In the genomic region with DNA sequence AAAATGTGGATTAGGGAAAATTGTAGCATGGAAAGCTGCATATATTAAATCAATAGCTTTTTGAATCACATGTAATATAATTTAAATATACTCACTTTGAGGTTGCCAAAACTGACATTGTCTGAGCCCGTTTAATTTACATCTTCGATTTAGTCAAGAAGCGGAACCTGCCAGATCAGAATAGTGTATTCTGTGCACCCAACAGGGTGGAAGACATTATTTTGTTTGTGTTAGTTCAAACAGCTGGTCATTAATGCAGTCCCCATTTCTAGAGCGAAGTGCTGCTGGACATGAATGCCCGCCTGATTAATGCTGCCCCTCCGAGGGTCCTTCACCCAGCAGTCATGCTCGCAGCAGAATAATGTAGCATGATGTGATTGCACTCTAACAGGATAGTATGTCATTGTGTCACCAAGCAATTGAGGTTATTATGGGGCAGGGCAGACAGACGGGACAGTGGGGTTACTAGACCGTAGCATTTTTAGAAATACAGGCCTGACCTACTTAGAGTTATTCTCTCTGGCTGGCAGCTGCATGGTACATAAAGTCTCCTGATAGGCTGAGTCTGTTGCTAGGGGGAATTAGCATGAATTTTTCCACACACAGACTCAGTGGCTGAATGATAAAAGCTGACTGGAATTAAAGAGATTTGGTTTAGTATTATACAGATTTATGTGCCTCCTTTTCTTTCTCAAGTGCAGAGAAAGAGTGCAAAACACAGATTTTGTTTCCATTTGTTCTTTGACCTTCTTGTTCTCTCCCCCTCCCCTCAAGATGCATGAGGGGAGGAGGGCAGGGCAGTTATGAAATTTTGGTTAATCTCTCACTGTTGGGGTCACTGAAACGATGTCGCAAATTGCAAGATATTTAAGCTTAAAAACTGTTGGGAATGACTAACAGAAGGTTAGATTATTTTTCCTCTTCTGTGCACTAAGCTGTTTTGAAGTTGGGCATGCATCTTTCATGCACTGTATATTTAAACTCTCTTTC, we compare ENCODE assay signal across 8 cellular contexts.
DNase-seq lines count a peak whose midpoint lies in the region; ATAC-seq and TF ChIP-seq lines count a peak whose summit lies in the region.
"Had no signal": no experiment of that assay in that cellular context is flagged by ENCODE, and none has a peak within 500 bp of the region (broad histone marks: within the 10 kb centered on the region; RNA-seq: fewer than 3 reads in every experiment).

No MANE protein-coding gene starts in this region.

- peak overlapping the region; percentile 93 for H3K27ac ChIP-seq in SJCRH30
- no peak overlapping the region for H3K27ac ChIP-seq in right cardiac atrium (ENCODE audit: low read length)
- peak overlapping the region; percentile 54 for H3K27ac ChIP-seq in substantia nigra (ENCODE audit: low read depth, low read length, poor library complexity, severe bottlenecking)
- H3K27ac ChIP-seq in coronary artery = peak overlapping the region in 1 of 2 donors; percentile 8

- H3K9me2 ChIP-seq in Loucy (replicated peaks; ENCODE audit: low read depth, low read length) = no peaks in the 10 kb centered on the region

- peaks cover 36% of the 10 kb centered on the region for H4K20me1 ChIP-seq in Loucy (ENCODE audit: insufficient read depth, low read length, poor library complexity, severe bottlenecking)

- peak overlapping the region; percentile 94 for H3K4me2 ChIP-seq in Loucy (ENCODE audit: low read depth, low read length, poor library complexity, severe bottlenecking)

- H3F3A ChIP-seq in Loucy (ENCODE audit: low read depth) = peaks cover 8% of the 10 kb centered on the region; the same call in 1 of the 2 replicates

- DNase-seq in SJCRH30 = peak; percentile 57 to 78
- peak in 1 of 3 donors; percentile 18 for DNase-seq in right cardiac atrium
- peak in 28 of 49 donors; percentile 1 to 47 (median 13) for DNase-seq in substantia nigra (lab: John Stamatoyannopoulos, UW)
- no peak for DNase-seq in coronary artery (ENCODE audit: low spot score)
- DNase-seq: activated CD4-positive, alpha-beta memory T cell treated with anti-CD3 and anti-CD28 coated beads, Interleukin-2, amount 10 ng/mL, durations not matched to agents 7 days and 5 days had no signal

- H3K27me3 ChIP-seq in Loucy (ENCODE audit: insufficient read depth, low read length, poor library complexity, severe bottlenecking) (no peaks in the 10 kb centered on the region), SJCRH30 (no peaks in the 10 kb centered on the region), right cardiac atrium (ENCODE audit: control insufficient read depth, insufficient read depth) (no peaks in the 10 kb centered on the region)

- H3K79me2 ChIP-seq in Loucy (ENCODE audit: insufficient read depth, low read length) = peaks cover 93% of the 10 kb centered on the region

- H3K4me1 ChIP-seq in Loucy (ENCODE audit: insufficient read depth, low read length, poor library complexity, severe bottlenecking) (peaks cover 75% of the 10 kb centered on the region), SJCRH30 (peaks cover 2% of the 10 kb centered on the region; the same call in 1 of the 2 replicates), right cardiac atrium (ENCODE audit: control insufficient read depth, insufficient read depth, low read length) (peaks cover 11% of the 10 kb centered on the region)

- H3K9me3 ChIP-seq in Loucy (ENCODE audit: insufficient read depth, low read depth, low read length) (no peaks in the 10 kb centered on the region), SJCRH30 (replicated peaks) (no peaks in the 10 kb centered on the region), right cardiac atrium (ENCODE audit: control insufficient read depth, low read length) (no peaks in the 10 kb centered on the region)

- intact Hi-C loops in right cardiac atrium (cut with DNase I) = loop anchor here in 2 of 4 donors (10.0 kb wide), 1 partner anchor 555 kb away; a partner anchor contains a TSS

- no peaks in the 10 kb centered on the region for H3K36me3 ChIP-seq in Loucy (ENCODE audit: insufficient read depth, low read length)
- no peaks in the 10 kb centered on the region for H3K36me3 ChIP-seq in SJCRH30

- no peak overlapping the region for H2AFZ ChIP-seq in Loucy (ENCODE audit: low read length)

- peak; percentile 69 to 83 for ATAC-seq in right cardiac atrium
- ATAC-seq in HG02938 (IDR thresholded peaks at IDR 0.05; ENCODE audit: unreplicated experiment) = no peak
- no peak for ATAC-seq in HG03378 (IDR thresholded peaks at IDR 0.05; ENCODE audit: unreplicated experiment)

- TF ChIP-seq CTCF in Loucy (conservative IDR thresholded peaks at IDR 0.05; ENCODE audit: low read length) (no peak), coronary artery (IDR thresholded peaks at IDR 0.05) (no peak)

- H3K4me3 ChIP-seq in Loucy (ENCODE audit: low read length, poor library complexity, severe bottlenecking) (peak overlapping the region; percentile 91), SJCRH30 (peak overlapping the region; percentile 73), right cardiac atrium (ENCODE audit: low read length) (no peak overlapping the region), coronary artery (no peak overlapping the region)

- WGBS in right cardiac atrium = 63% methylated on average over 11 of the region's 11 CpGs

- H3K9ac ChIP-seq in Loucy (ENCODE audit: low read depth, low read length, poor library complexity, severe bottlenecking) = peak overlapping the region; percentile 99

Comparison
In these comparisons a context has a peak if more than half of its experiments do, and no peak if none do; other contexts are left out.
1. H3K4me3 ChIP-seq: peak in Loucy (single experiment) and SJCRH30 (single experiment); none in right cardiac atrium (single experiment) and coronary artery (single experiment).
2. ATAC-seq: peak in right cardiac atrium (2 of 2); none in HG02938 (single experiment) and HG03378 (single experiment).